ENCODE assay signal across 34 cellular contexts in the genomic region with DNA sequence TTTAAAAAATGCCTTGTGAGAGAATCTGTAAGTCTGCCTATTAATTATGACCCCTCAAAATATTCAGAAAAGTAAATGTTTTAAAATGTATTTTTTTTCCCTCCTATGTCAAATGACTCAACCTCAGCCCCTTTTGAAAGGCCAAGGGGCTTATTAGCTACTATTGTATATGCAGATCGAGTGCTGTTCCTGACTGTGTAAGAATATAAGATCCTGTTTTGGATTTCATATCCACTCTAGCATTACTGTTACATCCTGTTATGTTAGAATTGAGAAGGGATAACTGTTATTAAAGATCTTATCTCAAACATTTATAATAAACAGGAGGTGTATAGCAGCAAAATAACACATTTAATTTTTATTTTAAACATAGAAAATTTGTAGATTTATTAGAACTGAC. TPM values are rescaled to one million over a fixed set of nuclear protein-coding genes. Genes with fewer than 3 reads are reported as not detected.
"Had no signal": no experiment of that assay in that cellular context is flagged by ENCODE, and none has a peak within 500 bp of the region (broad histone marks: within the 10 kb centered on the region; RNA-seq: fewer than 3 reads in every experiment).

No MANE protein-coding gene starts in this region.

- H3K27ac ChIP-seq: coronary artery, dorsolateral prefrontal cortex, esophagus muscularis mucosa, left lung, neural progenitor cell, parathyroid adenoma, right lobe of liver, suprapubic skin, transverse colon had no signal

- H3K27ac Mint-ChIP-seq: endodermal cell; nephron; neural progenitor cell; progenitor cell of endocrine pancreas; stimulated activated naive CD8-positive, alpha-beta T cell treated with anti-CD3 and anti-CD28 coated beads, Interleukin-15, amount 100 ng/mL, for 72 hours had no signal

- DNase-seq: dorsolateral prefrontal cortex; effector CD4-positive, alpha-beta T cell; endodermal cell; foreskin melanocyte; glutamatergic neuron; heart right ventricle; hippocampal formation; left cardiac atrium; left lung; mammary epithelial cell; mesendoderm; midbrain; naive thymus-derived CD4-positive, alpha-beta T cell; right lobe of liver; stimulated activated CD4-positive, alpha-beta T cell treated with anti-CD3 and anti-CD28 coated beads, Interleukin-12 subunit alpha, Interleukin-12 subunit beta, amount 100 ng/mL, for 4 hours; stimulated activated CD4-positive, alpha-beta T cell treated with anti-CD3 and anti-CD28 coated beads, Interleukin-1b, Interleukin-23, amount 100 ng/mL, for 48 hours; stimulated activated CD4-positive, alpha-beta T cell treated with anti-CD3 and anti-CD28 coated beads, Interleukin-4, amount 100 ng/mL, for 1 hour; stimulated activated CD8-positive, alpha-beta memory T cell treated with anti-CD3 and anti-CD28 coated beads, Interleukin-4, amount 100 ng/mL, for 48 hours; stimulated activated naive CD4-positive, alpha-beta T cell; stimulated activated naive CD8-positive, alpha-beta T cell treated with anti-CD3 and anti-CD28 coated beads, Interleukin-15, amount 100 ng/mL, for 72 hours; transverse colon had no signal

- H3K4me3 ChIP-seq: coronary artery, dorsolateral prefrontal cortex, esophagus muscularis mucosa, heart right ventricle, left lung, neural progenitor cell, right lobe of liver, smooth muscle cell, suprapubic skin, transverse colon had no signal

- ATAC-seq: heart right ventricle; left cardiac atrium; left lung; naive thymus-derived CD4-positive, alpha-beta T cell; stimulated activated naive CD8-positive, alpha-beta T cell treated with anti-CD3 and anti-CD28 coated beads, Interleukin-15, amount 100 ng/mL, for 72 hours had no signal

- H3K4me1 ChIP-seq: esophagus muscularis mucosa, left lung, neural progenitor cell, parathyroid adenoma, right lobe of liver, suprapubic skin, transverse colon had no signal

- H3K9me3 ChIP-seq: esophagus muscularis mucosa, heart right ventricle, left lung, right lobe of liver, suprapubic skin, transverse colon had no signal

- H3K4me1 Mint-ChIP-seq: nephron, neural progenitor cell had no signal

- H3K4me3 Mint-ChIP-seq: endodermal cell; naive thymus-derived CD4-positive, alpha-beta T cell; nephron; neural progenitor cell; stimulated activated naive CD8-positive, alpha-beta T cell treated with anti-CD3 and anti-CD28 coated beads, Interleukin-15, amount 100 ng/mL, for 72 hours had no signal

- H3K27me3 ChIP-seq: dorsolateral prefrontal cortex, esophagus muscularis mucosa, heart right ventricle, left lung, neural progenitor cell, right lobe of liver, suprapubic skin, transverse colon had no signal

- H3K4me2 ChIP-seq: neural progenitor cell, smooth muscle cell had no signal

- H3K27me3 Mint-ChIP-seq: naive thymus-derived CD4-positive, alpha-beta T cell; progenitor cell of endocrine pancreas; stimulated activated naive CD8-positive, alpha-beta T cell treated with anti-CD3 and anti-CD28 coated beads, Interleukin-15, amount 100 ng/mL, for 72 hours had no signal

- H2AFZ ChIP-seq: neural progenitor cell, parathyroid adenoma had no signal

- H3K9ac ChIP-seq: neural progenitor cell, parathyroid adenoma had no signal

- H3K9me3 Mint-ChIP-seq: endodermal cell; naive thymus-derived CD4-positive, alpha-beta T cell; nephron; neural progenitor cell; stimulated activated naive CD8-positive, alpha-beta T cell treated with anti-CD3 and anti-CD28 coated beads, Interleukin-15, amount 100 ng/mL, for 72 hours had no signal

RNA-seq across cellular contexts. Expression of a gene that starts 46.6 kb away (rescaled TPM):
- total RNA-seq: epithelial cell of proximal tubule, heart right ventricle, kidney epithelial cell, left cardiac atrium, lower leg skin, mammary epithelial cell, mucosa of gallbladder, progenitor cell of endocrine pancreas, smooth muscle cell, suprapubic skin, transverse colon, urinary bladder had no signal
- polyA plus RNA-seq: heart right ventricle; mammary epithelial cell; naive thymus-derived CD4-positive, alpha-beta T cell; smooth muscle cell; urinary bladder had no signal
